ENCODE assay signal across 18 cellular contexts in the genomic region with DNA sequence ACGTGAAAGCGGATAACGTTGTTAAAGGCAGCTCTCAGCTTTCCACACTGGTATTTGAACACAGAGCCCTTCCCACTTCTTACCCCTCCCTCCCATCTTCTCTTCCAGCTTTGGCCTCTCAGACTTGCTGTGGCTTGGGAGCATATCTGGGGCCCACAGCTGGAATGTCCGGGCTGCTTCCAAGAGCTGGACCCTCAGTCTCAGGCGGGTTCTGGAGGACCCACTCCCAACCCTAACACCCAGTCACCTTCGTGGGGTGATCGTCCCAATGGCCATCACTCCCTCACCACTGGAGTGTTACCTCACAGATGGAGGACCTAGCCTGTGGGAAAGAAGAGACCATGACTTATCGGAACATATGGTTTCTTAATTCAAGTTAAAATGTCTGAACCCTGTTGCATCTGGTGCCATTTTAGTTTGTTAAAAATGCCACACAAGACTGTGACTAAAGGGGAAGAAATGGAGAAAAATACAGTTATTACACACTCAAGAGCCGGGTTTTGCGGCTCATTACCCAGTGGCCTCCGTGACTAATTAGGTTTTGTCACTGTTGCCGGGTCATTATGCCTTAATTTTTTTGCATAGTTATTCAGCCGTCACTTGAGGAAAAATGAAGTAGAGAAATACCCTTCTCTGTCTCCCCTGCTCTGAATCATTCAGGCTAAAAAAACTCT.
"Had no signal": no experiment of that assay in that cellular context is flagged by ENCODE, and none has a peak within 500 bp of the region (broad histone marks: within the 10 kb centered on the region; RNA-seq: fewer than 3 reads in every experiment).

No MANE protein-coding gene starts in this region.

- H3K9me3 ChIP-seq: adrenal gland, ascending aorta, colonic mucosa, heart left ventricle, transverse colon, vagina had no signal

- H3K4me1 Mint-ChIP-seq: activated T-helper 17 cell treated with anti-CD3 and anti-CD28 coated beads, Interleukin-2, amount 50 U/mL, for 72 hours; memory B cell; stimulated activated naive B cell treated with anti-CD40 and anti-IgM and Interleukin-4, amounts not matched to agents 10 μg/mL and 1 μg/mL and 100 μg/mL, for 72 hours had no signal

- H3K9me3 Mint-ChIP-seq: activated T-cell treated with anti-CD3 and anti-CD28 coated beads, Interleukin-2, amount 50 U/mL, for 24 hours; activated T-helper 17 cell treated with anti-CD3 and anti-CD28 coated beads, Interleukin-2, amount 50 U/mL, for 72 hours; endodermal cell; memory B cell; stimulated activated naive B cell treated with anti-CD40 and anti-IgM and Interleukin-4, amounts not matched to agents 10 μg/mL and 1 μg/mL and 100 μg/mL, for 72 hours had no signal

- H3K4me3 ChIP-seq: adrenal gland, ascending aorta, colonic mucosa, dorsolateral prefrontal cortex, heart left ventricle, transverse colon, vagina had no signal

- DNase-seq: activated CD4-positive, alpha-beta T cell treated with anti-CD3 and anti-CD28 coated beads for 1 hour; activated CD4-positive, alpha-beta T cell treated with anti-CD3 and anti-CD28 coated beads, Interleukin-2, amount 50 U/mL, for 1 hour; activated naive CD4-positive, alpha-beta T cell; activated T-cell treated with anti-CD3 and anti-CD28 coated beads, Interleukin-2, amount 50 U/mL, for 24 hours; adrenal gland; colonic mucosa; dorsolateral prefrontal cortex; endodermal cell; heart left ventricle; stimulated activated CD4-positive, alpha-beta T cell treated with anti-CD3 and anti-CD28 coated beads, Interleukin-2, amount 100 ng/mL, for 48 hours; stimulated activated CD8-positive, alpha-beta memory T cell treated with anti-CD3 and anti-CD28 coated beads, Interleukin-4, amount 100 ng/mL, for 48 hours; stimulated activated naive B cell treated with anti-CD40 and anti-IgM and Interleukin-4, amounts not matched to agents 10 μg/mL and 1 μg/mL and 100 μg/mL, for 72 hours; transverse colon had no signal

- H3K36me3 Mint-ChIP-seq: activated naive CD8-positive, alpha-beta T cell; memory B cell; stimulated activated naive B cell treated with anti-CD40 and anti-IgM and Interleukin-4, amounts not matched to agents 10 μg/mL and 1 μg/mL and 100 μg/mL, for 72 hours had no signal

- H3K4me1 ChIP-seq: adrenal gland, ascending aorta, colonic mucosa, heart left ventricle, transverse colon, vagina had no signal

- H3K27ac ChIP-seq: adrenal gland, ascending aorta, colonic mucosa, dorsolateral prefrontal cortex, heart left ventricle, transverse colon, vagina had no signal

- H3K27me3 ChIP-seq: ascending aorta, colonic mucosa, transverse colon, vagina had no signal

- ATAC-seq: activated T-helper 17 cell treated with anti-CD3 and anti-CD28 coated beads, Interleukin-2, amount 50 U/mL, for 72 hours; heart left ventricle; stimulated activated naive B cell treated with anti-CD40 and anti-IgM and Interleukin-4, amounts not matched to agents 10 μg/mL and 1 μg/mL and 100 μg/mL, for 72 hours had no signal

- H3K4me3 Mint-ChIP-seq: activated naive CD8-positive, alpha-beta T cell; activated T-cell treated with anti-CD3 and anti-CD28 coated beads, Interleukin-2, amount 50 U/mL, for 24 hours; activated T-helper 17 cell treated with anti-CD3 and anti-CD28 coated beads, Interleukin-2, amount 50 U/mL, for 72 hours; endodermal cell; memory B cell; stimulated activated naive B cell treated with anti-CD40 and anti-IgM and Interleukin-4, amounts not matched to agents 10 μg/mL and 1 μg/mL and 100 μg/mL, for 72 hours had no signal

- H3K27ac Mint-ChIP-seq: activated naive CD8-positive, alpha-beta T cell; activated T-cell treated with anti-CD3 and anti-CD28 coated beads, Interleukin-2, amount 50 U/mL, for 24 hours; activated T-helper 17 cell treated with anti-CD3 and anti-CD28 coated beads, Interleukin-2, amount 50 U/mL, for 72 hours; endodermal cell; memory B cell; stimulated activated naive B cell treated with anti-CD40 and anti-IgM and Interleukin-4, amounts not matched to agents 10 μg/mL and 1 μg/mL and 100 μg/mL, for 72 hours had no signal

- H3K36me3 ChIP-seq: adrenal gland, ascending aorta, colonic mucosa, heart left ventricle, transverse colon, vagina had no signal
